In the genomic region with DNA sequence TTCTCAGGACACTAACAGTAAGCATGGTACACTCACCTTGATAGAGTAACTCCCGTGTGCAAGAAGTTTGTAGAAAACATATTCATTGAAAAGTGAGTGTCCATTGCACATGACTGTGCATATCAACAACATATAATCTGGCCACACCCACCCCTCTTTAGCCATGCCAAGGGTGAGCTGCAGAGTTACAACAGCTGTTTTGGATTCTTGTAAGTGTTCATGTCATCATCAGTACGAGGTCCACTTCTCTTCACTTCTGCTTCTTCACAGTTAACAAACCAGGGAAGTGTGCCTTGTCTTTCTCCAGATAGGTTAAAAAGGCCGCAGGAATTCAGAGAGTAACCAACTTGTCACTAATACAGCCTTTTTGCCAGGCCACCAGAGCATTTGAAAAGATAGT, we compare ENCODE assay signal across 1 cellular context.
TF ChIP-seq lines count a peak whose summit lies in the region.

No MANE protein-coding gene starts in this region.

TF ChIP-seq in K562, 482 proteins besides CTCF, POLR2A, EP300 and RAD21 (continued from another document):
- TF ChIP-seq HDAC8 (tag; IDR thresholded peaks at IDR 0.05) (no peak), CBX3 (IDR thresholded peaks at IDR 0.05; ENCODE audit: borderline replicate concordance in 1 of 2, low read length in 2 of 2) (peak in 1 of 2 experiments; percentile 35; a peak in 1 of 3 replicates), CREB1 (IDR thresholded peaks at IDR 0.05) (no peak), CREB1 (CRISPR knock-in tag; IDR thresholded peaks at IDR 0.05) (no peak)
